ENCODE assay signal across 19 cellular contexts in genomic region chr2:181440919-181441318, GRCh38. TPM values are rescaled to one million over a fixed set of nuclear protein-coding genes. Genes with fewer than 3 reads are reported as not detected.
DNase-seq lines count a peak whose midpoint lies in the region; ATAC-seq, FAIRE-seq and TF ChIP-seq lines count a peak whose summit lies in the region.
"Had no signal": no experiment of that assay in that cellular context is flagged by ENCODE, and none has a peak within 500 bp of the region (broad histone marks: within the 10 kb centered on the region; RNA-seq: fewer than 3 reads in every experiment).

No MANE protein-coding gene starts in this region.

- CTCF ChIA-PET in naive thymus-derived CD4-positive, alpha-beta T cell (lab: Charles Lee), result no interaction called here

- peak overlapping the region; percentile 97 for H3K27ac ChIP-seq in KOPT-K1 (ENCODE audit: low read depth, low read length, poor library complexity, severe bottlenecking)
- no peak overlapping the region for H3K27ac ChIP-seq in naive thymus-derived CD4-positive, alpha-beta T cell (ENCODE audit: low read depth, low read length)
- H3K27ac ChIP-seq: BLaER1 treated with 17β-estradiol and CSF1 and Interleukin-3, amounts not matched to agents 10 nM and 100 nM had no signal

- peak; percentile 38 for FAIRE-seq in D721Med (lab: Jason Lieb, UNC)
- FAIRE-seq: GM12892, GM18507 had no signal

- TF ChIP-seq CTCF in D721Med (IDR thresholded peaks at IDR 0.05; ENCODE audit: insufficient read depth, missing control alignments) (no peak), nephron progenitor cell (IDR thresholded peaks at IDR 0.05) (no peak)

- POLR2A ChIA-PET in naive thymus-derived CD4-positive, alpha-beta T cell (lab: Charles Lee), result interaction anchor here (0.6 to 1.0 kb wide), 2 partner anchors 16 to 55 kb away, joined by 3 read pairs; partner anchors contain the start of gene ITGA4

- peaks cover 0 to 2% (median 0%) of the 10 kb centered on the region in 5 donors for H3K36me3 Mint-ChIP-seq in naive thymus-derived CD4-positive, alpha-beta T cell
- no peaks in the 10 kb centered on the region for H3K36me3 Mint-ChIP-seq in nephron progenitor cell (ENCODE audit: low read depth)

- H3K9me3 Mint-ChIP-seq in naive thymus-derived CD4-positive, alpha-beta T cell, result no peaks in the 10 kb centered on the region
- H3K9me3 Mint-ChIP-seq in nephron progenitor cell, result no peaks in the 10 kb centered on the region

- peaks cover 0 to 2% (median 0%) of the 10 kb centered on the region in 5 donors for H3K27me3 Mint-ChIP-seq in naive thymus-derived CD4-positive, alpha-beta T cell
- H3K27me3 Mint-ChIP-seq in nephron progenitor cell (ENCODE audit: low read depth, poor library complexity), result peaks cover 14% of the 10 kb centered on the region
- H3K27me3 Mint-ChIP-seq: T-helper 17 cell had no signal

- no peaks in the 10 kb centered on the region for H3K36me3 ChIP-seq in KOPT-K1 (ENCODE audit: insufficient read depth, low read length)
- H3K36me3 ChIP-seq in naive thymus-derived CD4-positive, alpha-beta T cell (ENCODE audit: control insufficient read depth in 2 of 3, insufficient read depth in 3 of 3, low read length in 3 of 3), result no peaks in the 10 kb centered on the region
- H3K36me3 ChIP-seq: BLaER1 treated with 17β-estradiol and CSF1 and Interleukin-3, amounts not matched to agents 10 nM and 100 nM had no signal

- no peak for DNase-seq in D721Med (ENCODE audit: insufficient read length, low spot score)
- DNase-seq in NCI-H524 treated with DMSO at 0.1 percent for 48 hours (lab: John Stamatoyannopoulos, UW), result peak; percentile 15
- no peak for DNase-seq in naive thymus-derived CD4-positive, alpha-beta T cell
- no peak for DNase-seq in nephron progenitor cell
- DNase-seq: GOT3, KBM-7, NCI-H1092, NCI-H1436 treated with DMSO at 0.1 percent for 48 hours, NCI-H2029, NCI-H510A, T-helper 17 cell had no signal

- intact Hi-C loops in naive thymus-derived CD4-positive, alpha-beta T cell (cut with micrococcal nuclease), result no loop called here

- H3K27ac Mint-ChIP-seq in naive thymus-derived CD4-positive, alpha-beta T cell, result peak overlapping the region in 2 of 9 donors; percentile 3 to 42
- no peak overlapping the region for H3K27ac Mint-ChIP-seq in nephron progenitor cell

- no peak overlapping the region for H3K4me3 ChIP-seq in naive thymus-derived CD4-positive, alpha-beta T cell (ENCODE audit: low read length)
- H3K4me3 ChIP-seq: BLaER1 treated with 17β-estradiol and CSF1 and Interleukin-3, amounts not matched to agents 10 nM and 100 nM had no signal

- ATAC-seq in naive thymus-derived CD4-positive, alpha-beta T cell, result peak; percentile 36
- ATAC-seq in GM21390 (IDR thresholded peaks at IDR 0.05; ENCODE audit: unreplicated experiment) (no peak), HG03439 (IDR thresholded peaks at IDR 0.05; ENCODE audit: unreplicated experiment) (no peak)
- ATAC-seq: HCT116, Panc1, T-helper 17 cell had no signal

- no peaks in the 10 kb centered on the region for H3K4me1 ChIP-seq in naive thymus-derived CD4-positive, alpha-beta T cell (ENCODE audit: control insufficient read depth in 2 of 2, insufficient read depth in 2 of 2, low read length in 2 of 2)

- peaks cover 4 to 39% (median 28%) of the 10 kb centered on the region in 7 donors for H3K4me1 Mint-ChIP-seq in naive thymus-derived CD4-positive, alpha-beta T cell
- no peaks in the 10 kb centered on the region for H3K4me1 Mint-ChIP-seq in nephron progenitor cell

- H3K27me3 ChIP-seq in naive thymus-derived CD4-positive, alpha-beta T cell (ENCODE audit: control insufficient read depth in 2 of 2, insufficient read depth in 2 of 2, low read length in 2 of 2), result no peaks in the 10 kb centered on the region
- H3K27me3 ChIP-seq: BLaER1 treated with 17β-estradiol and CSF1 and Interleukin-3, amounts not matched to agents 10 nM and 100 nM had no signal

- no peak overlapping the region for H3K4me3 Mint-ChIP-seq in naive thymus-derived CD4-positive, alpha-beta T cell
- no peak overlapping the region for H3K4me3 Mint-ChIP-seq in nephron progenitor cell
- H3K4me3 Mint-ChIP-seq: T-helper 17 cell had no signal

- no peaks in the 10 kb centered on the region for H3K9me3 ChIP-seq in KOPT-K1 (ENCODE audit: insufficient read depth, low read length, poor library complexity, severe bottlenecking)
- H3K9me3 ChIP-seq in naive thymus-derived CD4-positive, alpha-beta T cell (ENCODE audit: control insufficient read depth in 2 of 3, low read length in 3 of 3), result no peaks in the 10 kb centered on the region

RNA-seq across cellular contexts. Expression of gene ITGA4, which starts 16.3 kb away (rescaled TPM):
- total RNA-seq in naive thymus-derived CD4-positive, alpha-beta T cell, result 100 to 1,000 TPM; 135 to 212 (median 159) TPM
- polyA plus RNA-seq in naive thymus-derived CD4-positive, alpha-beta T cell, result 100 to 1,000 TPM in 1 of 2 donors, 10 to 100 TPM in 1; 66.9 to 121 TPM
